In genomic region chrX:69615779-69616519, GRCh38 we compare ENCODE assay signal across 7 cellular contexts. TPM values are rescaled to one million over a fixed set of nuclear protein-coding genes. Genes with fewer than 3 reads are reported as not detected.
DNase-seq lines count a peak whose midpoint lies in the region; ATAC-seq and TF ChIP-seq lines count a peak whose summit lies in the region.

EDA (plus strand) TSS chrX:69616113.

- peak within 1 kb of the TSS; percentile 36 for H3K4me3 ChIP-seq in RWPE2 (ENCODE audit: severe bottlenecking)

- no peaks in the 10 kb centered on the region for H3K9me3 ChIP-seq in RWPE2 (ENCODE audit: severe bottlenecking)

- TF ChIP-seq CTCF in RWPE2 (IDR thresholded peaks at IDR 0.05; ENCODE audit: poor library complexity, severe bottlenecking) (no peak), foreskin keratinocyte (conservative IDR thresholded peaks at IDR 0.05) (no peak)

- DNase-seq in RWPE2 (ENCODE audit: low spot score) (peak; percentile 76), foreskin keratinocyte (peak; percentile 16 to 53)
- DNase-seq in activated naive CD4-positive, alpha-beta T cell (lab: John Stamatoyannopoulos, UW): peak; percentile 7 to 53 (median 14)
- DNase-seq in natural killer cell treated with Interleukin-12 subunit alpha and Interleukin-12 subunit beta and Interleukin-15 and Interleukin-18, amount 100 ng/mL, for 72 hours (ENCODE audit: low spot score): no peak
- DNase-seq in stimulated activated naive B cell treated with anti-CD40 and anti-IgM and Interleukin-4, amounts not matched to agents 10 μg/mL and 1 μg/mL and 100 μg/mL, for 72 hours: peak; percentile 17

- H3K4me1 Mint-ChIP-seq in natural killer cell treated with Interleukin-12 subunit alpha and Interleukin-12 subunit beta and Interleukin-15 and Interleukin-18, amount 100 ng/mL, for 72 hours (ENCODE audit: low read depth in 2 of 2): no peaks in the 10 kb centered on the region
- H3K4me1 Mint-ChIP-seq in stimulated activated naive B cell treated with anti-CD40 and anti-IgM and Interleukin-4, amounts not matched to agents 10 μg/mL and 1 μg/mL and 100 μg/mL, for 72 hours: peaks cover 5 to 6% of the 10 kb centered on the region in 2 donors

- H3K36me3 ChIP-seq in RWPE2 (ENCODE audit: low read depth): no peaks in the 10 kb centered on the region

- H3K4me1 ChIP-seq in RWPE2 (ENCODE audit: insufficient read depth, poor library complexity, severe bottlenecking) (no peaks in the 10 kb centered on the region), foreskin keratinocyte (no peaks in the 10 kb centered on the region)

- H3K4me3 Mint-ChIP-seq in natural killer cell treated with Interleukin-12 subunit alpha and Interleukin-12 subunit beta and Interleukin-15 and Interleukin-18, amount 100 ng/mL, for 72 hours: no peak within 1 kb of the TSS
- H3K4me3 Mint-ChIP-seq in stimulated activated naive B cell treated with anti-CD40 and anti-IgM and Interleukin-4, amounts not matched to agents 10 μg/mL and 1 μg/mL and 100 μg/mL, for 72 hours: peak within 1 kb of the TSS; percentile 82 to 84

- H3K27ac ChIP-seq in RWPE2 (ENCODE audit: poor library complexity, severe bottlenecking) (no peak within 1 kb of the TSS), foreskin keratinocyte (no peak within 1 kb of the TSS)

- H3K36me3 Mint-ChIP-seq in natural killer cell treated with Interleukin-12 subunit alpha and Interleukin-12 subunit beta and Interleukin-15 and Interleukin-18, amount 100 ng/mL, for 72 hours: no peaks in the 10 kb centered on the region
- no peaks in the 10 kb centered on the region for H3K36me3 Mint-ChIP-seq in stimulated activated naive B cell treated with anti-CD40 and anti-IgM and Interleukin-4, amounts not matched to agents 10 μg/mL and 1 μg/mL and 100 μg/mL, for 72 hours

- ATAC-seq in GM18858 (IDR thresholded peaks at IDR 0.05; ENCODE audit: unreplicated experiment): peak; percentile 62
- peak; percentile 90 for ATAC-seq in HG03439 (IDR thresholded peaks at IDR 0.05; ENCODE audit: unreplicated experiment)
- peak; percentile 96 for ATAC-seq in RWPE2 (ENCODE audit: low read depth)
- peak; percentile 98 for ATAC-seq in foreskin keratinocyte
- ATAC-seq in natural killer cell treated with Interleukin-12 subunit alpha and Interleukin-12 subunit beta and Interleukin-15 and Interleukin-18, amount 100 ng/mL, for 72 hours: peak; percentile 89 to 91
- peak; percentile 92 to 94 for ATAC-seq in stimulated activated naive B cell treated with anti-CD40 and anti-IgM and Interleukin-4, amounts not matched to agents 10 μg/mL and 1 μg/mL and 100 μg/mL, for 72 hours (replicated peaks)

- H3K9me3 Mint-ChIP-seq in natural killer cell treated with Interleukin-12 subunit alpha and Interleukin-12 subunit beta and Interleukin-15 and Interleukin-18, amount 100 ng/mL, for 72 hours: no peaks in the 10 kb centered on the region
- no peaks in the 10 kb centered on the region for H3K9me3 Mint-ChIP-seq in stimulated activated naive B cell treated with anti-CD40 and anti-IgM and Interleukin-4, amounts not matched to agents 10 μg/mL and 1 μg/mL and 100 μg/mL, for 72 hours

- H3K27ac Mint-ChIP-seq in natural killer cell treated with Interleukin-12 subunit alpha and Interleukin-12 subunit beta and Interleukin-15 and Interleukin-18, amount 100 ng/mL, for 72 hours: no peak within 1 kb of the TSS
- peak within 1 kb of the TSS; percentile 25 for H3K27ac Mint-ChIP-seq in stimulated activated naive B cell treated with anti-CD40 and anti-IgM and Interleukin-4, amounts not matched to agents 10 μg/mL and 1 μg/mL and 100 μg/mL, for 72 hours

- peaks cover 22% of the 10 kb centered on the region in 2 donors for H3K27me3 Mint-ChIP-seq in natural killer cell treated with Interleukin-12 subunit alpha and Interleukin-12 subunit beta and Interleukin-15 and Interleukin-18, amount 100 ng/mL, for 72 hours
- H3K27me3 Mint-ChIP-seq in stimulated activated naive B cell treated with anti-CD40 and anti-IgM and Interleukin-4, amounts not matched to agents 10 μg/mL and 1 μg/mL and 100 μg/mL, for 72 hours: peaks cover 20 to 37% of the 10 kb centered on the region in 2 donors

- H3K27me3 ChIP-seq in RWPE2 (ENCODE audit: insufficient read depth, poor library complexity, severe bottlenecking) (no peaks in the 10 kb centered on the region), foreskin keratinocyte (no peaks in the 10 kb centered on the region)

RNA-seq across cellular contexts. Expression of gene EDA, which starts in this region (rescaled TPM):
- 1.1 and 1.4 TPM in 2 replicates for total RNA-seq in foreskin keratinocyte
- polyA plus RNA-seq in foreskin keratinocyte: 0.54 and 0.63 TPM in 2 replicates
- under 1 TPM; 0.08 to 0.14 TPM for total RNA-seq in natural killer cell treated with Interleukin-12 subunit alpha and Interleukin-12 subunit beta and Interleukin-15 and Interleukin-18, amount 100 ng/mL, for 72 hours

Comparison
In these comparisons a context has a peak if more than half of its experiments do, and no peak if none do; other contexts are left out.
1. Peak in ATAC-seq in natural killer cell treated with Interleukin-12 subunit alpha and Interleukin-12 subunit beta and Interleukin-15 and Interleukin-18, amount 100 ng/mL, for 72 hours; RNA of the gene not detected or under 1 TPM.